Comparison of ENCODE assay signal across 8 cellular contexts in the genomic region with DNA sequence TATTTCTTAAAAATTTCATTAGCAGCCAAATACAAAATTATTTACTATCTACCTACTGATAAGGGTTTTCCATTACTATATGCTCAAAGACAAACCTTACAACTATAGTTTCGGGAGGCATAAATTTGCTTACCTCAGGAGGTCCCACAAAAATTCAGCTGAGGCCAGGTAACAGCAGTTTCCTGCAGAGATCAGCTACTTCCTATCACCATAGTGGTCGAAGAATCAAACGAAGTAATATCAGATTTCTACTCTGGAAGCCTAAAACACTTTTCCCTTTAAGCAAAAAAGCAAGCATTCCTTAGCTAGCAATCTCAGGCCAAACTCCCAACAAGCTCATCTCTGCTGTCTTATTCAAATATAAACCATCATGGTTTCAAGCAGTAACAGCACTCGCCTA. TPM values are rescaled to one million over a fixed set of nuclear protein-coding genes. Genes with fewer than 3 reads are reported as not detected.
DNase-seq lines count a peak whose midpoint lies in the region; ATAC-seq and TF ChIP-seq lines count a peak whose summit lies in the region.

No MANE protein-coding gene starts in this region.

- ATAC-seq in left lung: no peak
- no peak for ATAC-seq in HG03135 (IDR thresholded peaks at IDR 0.05; ENCODE audit: unreplicated experiment)

- TF ChIP-seq CTCF in left lung (IDR thresholded peaks at IDR 0.05) (no peak), thyroid gland (IDR thresholded peaks at IDR 0.05) (no peak)

- H3K27me3 Mint-ChIP-seq in activated T-cell treated with anti-CD3 and anti-CD28 coated beads, Interleukin-2, amount 50 U/mL, for 24 hours: no peaks in the 10 kb centered on the region

- H3K4me3 Mint-ChIP-seq in activated T-cell treated with anti-CD3 and anti-CD28 coated beads, Interleukin-2, amount 50 U/mL, for 24 hours: peak overlapping the region; percentile 98

- H3K9me3 Mint-ChIP-seq in activated T-cell treated with anti-CD3 and anti-CD28 coated beads, Interleukin-2, amount 50 U/mL, for 24 hours: no peaks in the 10 kb centered on the region

- WGBS in thyroid gland, 2 donors: 38% methylated on average over 4 of the region's 4 CpGs

- H3K27ac ChIP-seq in left lung: peak overlapping the region; percentile 5 to 42
- H3K27ac ChIP-seq in thyroid gland: peak overlapping the region in 2 of 3 donors; percentile 11 to 29

- H3K27ac Mint-ChIP-seq in activated T-cell treated with anti-CD3 and anti-CD28 coated beads, Interleukin-2, amount 50 U/mL, for 24 hours: peak overlapping the region; percentile 99

- no peak for TF ChIP-seq POLR2A in thyroid gland (IDR thresholded peaks at IDR 0.05)

- peaks cover 77% of the 10 kb centered on the region for H3K36me3 Mint-ChIP-seq in activated T-cell treated with anti-CD3 and anti-CD28 coated beads, Interleukin-2, amount 50 U/mL, for 24 hours (ENCODE audit: low read depth)

- H3K4me3 ChIP-seq in adipocyte (ENCODE audit: low read length) (peak overlapping the region; percentile 97), left lung (peak overlapping the region in 1 of 2 donors; percentile 83), thyroid gland (replicated peaks in 1 of 3) (no peak overlapping the region)

- DNase-seq in activated T-cell treated with anti-CD3 and anti-CD28 coated beads, Interleukin-2, amount 50 U/mL, for 24 hours: no peak
- DNase-seq in activated T-cell treated with anti-CD3 and anti-CD28 coated beads, Interleukin-2, amount 50 U/mL, for 48 hours: no peak
- DNase-seq in adipocyte (ENCODE audit: low read depth) (peak; percentile 41), left lung (no peak), thyroid gland (no peak), NCI-H2029 (lab: John Stamatoyannopoulos, UW) (no peak), SK-N-DZ (ENCODE audit: low spot score) (no peak)

- peak overlapping the region; percentile 96 for H3K9ac ChIP-seq in adipocyte (ENCODE audit: low read length)

- H3K4me1 ChIP-seq in adipocyte (ENCODE audit: control insufficient read depth, insufficient read depth, low read length) (peaks cover 43% of the 10 kb centered on the region), left lung (peaks cover 34 to 66% of the 10 kb centered on the region in 2 donors), thyroid gland (peaks cover 26 to 44% of the 10 kb centered on the region in 2 donors)

- H3K9me3 ChIP-seq in adipocyte (ENCODE audit: control insufficient read depth, low read length): no peaks in the 10 kb centered on the region
- no peaks in the 10 kb centered on the region for H3K9me3 ChIP-seq in left lung
- H3K9me3 ChIP-seq in thyroid gland: no peaks in the 10 kb centered on the region

- no peaks in the 10 kb centered on the region for H3K36me3 ChIP-seq in adipocyte (ENCODE audit: control insufficient read depth, insufficient read depth, low read length, severe bottlenecking)
- no peaks in the 10 kb centered on the region for H3K36me3 ChIP-seq in left lung
- H3K36me3 ChIP-seq in thyroid gland: no peaks in the 10 kb centered on the region

- H3K27me3 ChIP-seq in adipocyte (replicated peaks; ENCODE audit: control insufficient read depth, insufficient read depth, low read length) (no peaks in the 10 kb centered on the region), left lung (no peaks in the 10 kb centered on the region), thyroid gland (no peaks in the 10 kb centered on the region)

- intact Hi-C loops in left lung (cut with DNase I): no loop called here
- intact Hi-C loops in thyroid gland (cut with DNase I): no loop called here

- H3K4me1 Mint-ChIP-seq in activated T-cell treated with anti-CD3 and anti-CD28 coated beads, Interleukin-2, amount 50 U/mL, for 24 hours (ENCODE audit: low read depth): peaks cover 52% of the 10 kb centered on the region

RNA-seq across cellular contexts. Expression of a gene that starts 3.1 kb away (rescaled TPM):
- total RNA-seq in left lung: 100 to 1,000 TPM; 101 to 122 TPM
- total RNA-seq in thyroid gland: 100 to 1,000 TPM; 104 to 117 (median 108) TPM
- 173 and 181 TPM in 2 replicates for polyA plus RNA-seq in SK-N-DZ (2014; cell fraction: cytosol; rRNA removed)
- 198 and 215 TPM in 2 replicates for polyA plus RNA-seq in SK-N-DZ (2014; cell fraction: nucleus; rRNA removed)

RNA-seq across cellular contexts. Expression of a gene that starts 59.8 kb away (rescaled TPM):
- total RNA-seq in left lung: 10 to 100 TPM; 28.3 to 50.0 TPM
- total RNA-seq in thyroid gland: 1 to 10 TPM in 2 of 4 donors, under 1 TPM in 1, not detected in 1; 0.93 to 3.7 (median 2.3) TPM
- not detected in 2 replicates for polyA plus RNA-seq in SK-N-DZ (2014; cell fraction: cytosol; rRNA removed)
- polyA plus RNA-seq in SK-N-DZ (2014; cell fraction: nucleus; rRNA removed): not detected in 2 replicates

Comparison
In these comparisons a context has a peak if more than half of its experiments do, and no peak if none do; other contexts are left out.
1. RNA of a gene that starts 59.8 kb away (total RNA-seq): 28.3 to 50.0 TPM in left lung; 0.93 to 3.7 TPM in thyroid gland; every median in the first group is over 4 times any median in the second.